In genomic region chr9:127876026-127876763, GRCh38 we compare ENCODE assay signal across 11 cellular contexts. TPM values are rescaled to one million over a fixed set of nuclear protein-coding genes. Genes with fewer than 3 reads are reported as not detected.
DNase-seq lines count a peak whose midpoint lies in the region; ATAC-seq and TF ChIP-seq lines count a peak whose summit lies in the region.
"Had no signal": no experiment of that assay in that cellular context is flagged by ENCODE, and none has a peak within 500 bp of the region (broad histone marks: within the 10 kb centered on the region; RNA-seq: fewer than 3 reads in every experiment).

No MANE protein-coding gene starts in this region.

- H3K36me3 ChIP-seq in left lung (peaks cover 0 to 21% of the 10 kb centered on the region in 2 donors), tibial artery (peaks cover 0 to 26% (median 18%) of the 10 kb centered on the region in 3 donors)
- H3K36me3 ChIP-seq: Peyer's patch had no signal

- CTCF ChIA-PET in activated CD8-positive, alpha-beta T cell treated with anti-CD3 and anti-CD28 coated beads, Interleukin-2, amount 10 ng/mL, durations not matched to agents 7 days and 5 days (lab: Charles Lee), result no interaction called here
- CTCF ChIA-PET in activated CD8-positive, alpha-beta T cell treated with anti-CD3 and anti-CD28 coated beads for 36 hours (lab: Charles Lee), result no interaction called here

- H3K36me3 Mint-ChIP-seq in activated CD8-positive, alpha-beta T cell treated with anti-CD3 and anti-CD28 coated beads, Interleukin-2, amount 10 ng/mL, durations not matched to agents 7 days and 5 days (ENCODE audit: low read depth), result peaks cover 3% of the 10 kb centered on the region
- peaks cover under 1% of the 10 kb centered on the region for H3K36me3 Mint-ChIP-seq in activated CD8-positive, alpha-beta T cell treated with anti-CD3 and anti-CD28 coated beads for 36 hours (ENCODE audit: low read depth)

- H3K9me3 ChIP-seq in left lung, result no peaks in the 10 kb centered on the region
- H3K9me3 ChIP-seq in tibial artery, result no peaks in the 10 kb centered on the region
- H3K9me3 ChIP-seq: adrenal gland, Peyer's patch had no signal

- no peaks in the 10 kb centered on the region for H3K9me3 Mint-ChIP-seq in activated CD8-positive, alpha-beta T cell treated with anti-CD3 and anti-CD28 coated beads, Interleukin-2, amount 10 ng/mL, durations not matched to agents 7 days and 5 days (ENCODE audit: insufficient read depth)
- no peaks in the 10 kb centered on the region for H3K9me3 Mint-ChIP-seq in activated CD8-positive, alpha-beta T cell treated with anti-CD3 and anti-CD28 coated beads for 36 hours

- no peak for ATAC-seq in activated CD8-positive, alpha-beta T cell treated with anti-CD3 and anti-CD28 coated beads, Interleukin-2, amount 10 ng/mL, durations not matched to agents 7 days and 5 days
- ATAC-seq in activated CD8-positive, alpha-beta T cell treated with anti-CD3 and anti-CD28 coated beads for 36 hours, result no peak
- peak; percentile 61 for ATAC-seq in left lung
- ATAC-seq in HG03280 (IDR thresholded peaks at IDR 0.05; ENCODE audit: unreplicated experiment), result no peak
- ATAC-seq in HG03159 (IDR thresholded peaks at IDR 0.05; ENCODE audit: unreplicated experiment), result no peak

- H3K4me3 Mint-ChIP-seq in activated CD8-positive, alpha-beta T cell treated with anti-CD3 and anti-CD28 coated beads, Interleukin-2, amount 10 ng/mL, durations not matched to agents 7 days and 5 days, result no peak overlapping the region
- no peak overlapping the region for H3K4me3 Mint-ChIP-seq in activated CD8-positive, alpha-beta T cell treated with anti-CD3 and anti-CD28 coated beads for 36 hours

- peak overlapping the region; percentile 39 for H3K27ac Mint-ChIP-seq in activated CD8-positive, alpha-beta T cell treated with anti-CD3 and anti-CD28 coated beads, Interleukin-2, amount 10 ng/mL, durations not matched to agents 7 days and 5 days
- H3K27ac Mint-ChIP-seq in activated CD8-positive, alpha-beta T cell treated with anti-CD3 and anti-CD28 coated beads for 36 hours, result no peak overlapping the region

- H3K27me3 ChIP-seq in left lung, result peaks cover 0 to 13% of the 10 kb centered on the region in 2 donors
- H3K27me3 ChIP-seq in tibial artery, result no peaks in the 10 kb centered on the region
- H3K27me3 ChIP-seq: adrenal gland, Peyer's patch had no signal

- H3K27ac ChIP-seq in left lung (peak overlapping the region; percentile 70 to 75), tibial artery (peak overlapping the region; percentile 76 to 81)
- H3K27ac ChIP-seq: parathyroid adenoma had no signal

- peaks cover 27 to 56% of the 10 kb centered on the region in 2 donors for H3K4me1 ChIP-seq in left lung
- H3K4me1 ChIP-seq in tibial artery, result peaks cover 0 to 55% (median 53%) of the 10 kb centered on the region in 4 donors
- H3K4me1 ChIP-seq: parathyroid adenoma had no signal

- POLR2A ChIA-PET in activated CD8-positive, alpha-beta T cell treated with anti-CD3 and anti-CD28 coated beads, Interleukin-2, amount 10 ng/mL, durations not matched to agents 7 days and 5 days (lab: Charles Lee), result no interaction called here
- POLR2A ChIA-PET in activated CD8-positive, alpha-beta T cell treated with anti-CD3 and anti-CD28 coated beads for 36 hours (lab: Charles Lee), result interaction anchor here (0.7 to 1.4 kb wide), 2 partner anchors 9 to 13 kb away, joined by 5 to 6 read pairs; no protein-coding TSS in a partner anchor

- H3K4me3 ChIP-seq in left lung (peak overlapping the region; percentile 7 to 46), tibial artery (peak overlapping the region; percentile 63 to 66)

- intact Hi-C loops in activated CD8-positive, alpha-beta T cell treated with anti-CD3 and anti-CD28 coated beads for 36 hours (cut with micrococcal nuclease), result no loop called here
- intact Hi-C loops in left lung (cut with DNase I) (loop anchor here in 1 of 2 donors (10.0 kb wide), 1 partner anchor 81 kb away; no protein-coding TSS in a partner anchor), tibial artery (cut with DNase I; ENCODE audit: low total_unique reads) (no loop called here)

- peaks cover 3% of the 10 kb centered on the region for H3K27me3 Mint-ChIP-seq in activated CD8-positive, alpha-beta T cell treated with anti-CD3 and anti-CD28 coated beads, Interleukin-2, amount 10 ng/mL, durations not matched to agents 7 days and 5 days (ENCODE audit: low read depth)
- peaks cover 7% of the 10 kb centered on the region for H3K27me3 Mint-ChIP-seq in activated CD8-positive, alpha-beta T cell treated with anti-CD3 and anti-CD28 coated beads for 36 hours

- TF ChIP-seq CTCF in activated CD8-positive, alpha-beta T cell treated with anti-CD3 and anti-CD28 coated beads for 36 hours (IDR thresholded peaks at IDR 0.05), result no peak
- TF ChIP-seq CTCF in left lung (IDR thresholded peaks at IDR 0.05) (no peak), tibial artery (IDR thresholded peaks at IDR 0.05) (no peak)

- H3K4me1 Mint-ChIP-seq in activated CD8-positive, alpha-beta T cell treated with anti-CD3 and anti-CD28 coated beads, Interleukin-2, amount 10 ng/mL, durations not matched to agents 7 days and 5 days (ENCODE audit: low read depth), result peaks cover 2% of the 10 kb centered on the region
- H3K4me1 Mint-ChIP-seq in activated CD8-positive, alpha-beta T cell treated with anti-CD3 and anti-CD28 coated beads for 36 hours (ENCODE audit: low read depth), result peaks cover 5% of the 10 kb centered on the region

- no peak for DNase-seq in activated CD8-positive, alpha-beta T cell treated with anti-CD3 and anti-CD28 coated beads, Interleukin-2, amount 10 ng/mL, durations not matched to agents 7 days and 5 days
- DNase-seq in activated CD8-positive, alpha-beta T cell treated with anti-CD3 and anti-CD28 coated beads for 36 hours, result no peak
- DNase-seq in left lung, result peak in 1 of 2 donors; percentile 85
- no peak for DNase-seq in tibial artery
- DNase-seq: activated CD4-positive, alpha-beta T cell treated with anti-CD3 and anti-CD28 coated beads for 48 hours; MM.1S; Peyer's patch had no signal

RNA-seq across cellular contexts. Expression of gene AK1, which starts 1.3 kb away (rescaled TPM):
- 10 to 100 TPM; 22.4 to 30.4 TPM for total RNA-seq in activated CD8-positive, alpha-beta T cell treated with anti-CD3 and anti-CD28 coated beads, Interleukin-2, amount 10 ng/mL, durations not matched to agents 7 days and 5 days
- 10 to 100 TPM; 12.1 to 14.8 TPM for total RNA-seq in activated CD8-positive, alpha-beta T cell treated with anti-CD3 and anti-CD28 coated beads for 36 hours
- 100 to 1,000 TPM; 111 to 264 TPM for total RNA-seq in left lung

RNA-seq across cellular contexts. Expression of gene ENG, which starts 21.7 kb away (rescaled TPM):
- 10 to 100 TPM; 22.9 to 24.3 TPM for total RNA-seq in activated CD8-positive, alpha-beta T cell treated with anti-CD3 and anti-CD28 coated beads, Interleukin-2, amount 10 ng/mL, durations not matched to agents 7 days and 5 days
- total RNA-seq in activated CD8-positive, alpha-beta T cell treated with anti-CD3 and anti-CD28 coated beads for 36 hours, result 10 to 100 TPM; 14.2 to 15.0 TPM
- total RNA-seq in left lung, result 100 to 1,000 TPM; 173 to 354 TPM

RNA-seq across cellular contexts. Expression of gene ST6GALNAC6, which starts 23.2 kb away (rescaled TPM):
- 10 to 100 TPM; 68.6 to 77.6 TPM for total RNA-seq in activated CD8-positive, alpha-beta T cell treated with anti-CD3 and anti-CD28 coated beads, Interleukin-2, amount 10 ng/mL, durations not matched to agents 7 days and 5 days
- 10 to 100 TPM; 36.9 to 38.8 TPM for total RNA-seq in activated CD8-positive, alpha-beta T cell treated with anti-CD3 and anti-CD28 coated beads for 36 hours
- 10 to 100 TPM; 43.5 to 57.0 TPM for total RNA-seq in left lung

RNA-seq across cellular contexts. Expression of gene ST6GALNAC4, which starts 40.6 kb away (rescaled TPM):
- 10 to 100 TPM; 37.0 to 39.7 TPM for total RNA-seq in activated CD8-positive, alpha-beta T cell treated with anti-CD3 and anti-CD28 coated beads, Interleukin-2, amount 10 ng/mL, durations not matched to agents 7 days and 5 days
- 10 to 100 TPM; 34.3 to 34.9 TPM for total RNA-seq in activated CD8-positive, alpha-beta T cell treated with anti-CD3 and anti-CD28 coated beads for 36 hours
- 10 to 100 TPM; 62.5 to 89.9 TPM for total RNA-seq in left lung

RNA-seq across cellular contexts. Expression of gene PIP5KL1, which starts 54.4 kb away (rescaled TPM):
- total RNA-seq in activated CD8-positive, alpha-beta T cell treated with anti-CD3 and anti-CD28 coated beads, Interleukin-2, amount 10 ng/mL, durations not matched to agents 7 days and 5 days, result 1 to 10 TPM; 2.6 to 2.7 TPM
- 1 to 10 TPM; 1.7 to 2.5 TPM for total RNA-seq in activated CD8-positive, alpha-beta T cell treated with anti-CD3 and anti-CD28 coated beads for 36 hours
- total RNA-seq in left lung, result 1 to 10 TPM; 3.8 to 6.7 TPM

Comparison
In these comparisons a context has a peak if more than half of its experiments do, and no peak if none do; other contexts are left out.
1. RNA of gene ENG, which starts 21.7 kb away (total RNA-seq): 173 to 354 TPM in left lung; 22.9 to 24.3 TPM in activated CD8-positive, alpha-beta T cell treated with anti-CD3 and anti-CD28 coated beads, Interleukin-2, amount 10 ng/mL, durations not matched to agents 7 days and 5 days and 14.2 to 15.0 TPM in activated CD8-positive, alpha-beta T cell treated with anti-CD3 and anti-CD28 coated beads for 36 hours; every median in the first group is over 4 times any median in the second.